In the genomic region with DNA sequence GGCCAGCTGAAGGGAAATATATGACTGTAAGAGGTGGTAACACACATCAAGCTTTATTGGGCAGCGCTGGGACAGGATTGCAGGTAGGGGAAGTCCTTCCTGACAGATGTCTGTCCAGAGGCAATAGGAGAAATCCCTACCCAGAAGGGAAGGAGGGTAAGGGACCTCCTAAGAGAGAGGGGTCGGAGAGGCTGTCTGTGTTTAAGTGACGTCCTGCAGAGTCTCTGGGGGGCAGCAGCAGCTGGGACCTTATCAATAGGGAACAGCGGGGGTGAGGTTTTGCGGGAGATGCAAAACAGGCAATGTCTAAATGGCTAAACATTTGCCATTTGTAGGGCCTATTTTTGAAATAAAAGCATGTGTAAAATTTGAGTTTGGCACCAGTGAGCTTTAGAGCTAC, we compare ENCODE assay signal across 22 cellular contexts.
"Had no signal": no experiment of that assay in that cellular context is flagged by ENCODE, and none has a peak within 500 bp of the region (broad histone marks: within the 10 kb centered on the region; RNA-seq: fewer than 3 reads in every experiment).

No MANE protein-coding gene starts in this region.

- H3K27ac Mint-ChIP-seq: activated naive CD4-positive, alpha-beta T cell treated with anti-CD3 and anti-CD28 coated beads, Interleukin-2, amount 50 U/mL, for 24 hours; activated T-cell treated with anti-CD3 and anti-CD28 coated beads, Interleukin-2, amount 50 U/mL, for 72 hours; effector memory CD8-positive, alpha-beta T cell; naive thymus-derived CD4-positive, alpha-beta T cell; stimulated activated memory B cell treated with anti-CD40 and anti-IgM and Interleukin-4, amounts not matched to agents 10 μg/mL and 1 μg/mL and 100 μg/mL, for 72 hours had no signal

- H3K4me3 ChIP-seq: body of pancreas, cardiac muscle cell, esophagus squamous epithelium, gastroesophageal sphincter, heart left ventricle, left lung, lung, prostate gland, testis had no signal

- H3K27me3 Mint-ChIP-seq: stimulated activated memory B cell treated with anti-CD40 and anti-IgM and Interleukin-4, amounts not matched to agents 10 μg/mL and 1 μg/mL and 100 μg/mL, for 72 hours had no signal

- H3K27ac ChIP-seq: cardiac muscle cell, esophagus squamous epithelium, gastroesophageal sphincter, heart left ventricle, left lung, prostate gland, testis had no signal

- H3K36me3 Mint-ChIP-seq: activated naive CD4-positive, alpha-beta T cell treated with anti-CD3 and anti-CD28 coated beads, Interleukin-2, amount 50 U/mL, for 24 hours; naive thymus-derived CD4-positive, alpha-beta T cell had no signal

- H3K4me3 Mint-ChIP-seq: activated naive CD4-positive, alpha-beta T cell treated with anti-CD3 and anti-CD28 coated beads, Interleukin-2, amount 50 U/mL, for 24 hours; activated T-cell treated with anti-CD3 and anti-CD28 coated beads, Interleukin-2, amount 50 U/mL, for 72 hours; effector memory CD8-positive, alpha-beta T cell; naive thymus-derived CD4-positive, alpha-beta T cell; stimulated activated memory B cell treated with anti-CD40 and anti-IgM and Interleukin-4, amounts not matched to agents 10 μg/mL and 1 μg/mL and 100 μg/mL, for 72 hours had no signal

- H3K27me3 ChIP-seq: body of pancreas, cardiac muscle cell, esophagus squamous epithelium, gastroesophageal sphincter, heart left ventricle, left lung, testis had no signal

- H3K4me1 ChIP-seq: heart left ventricle, left lung, prostate gland, testis had no signal

- DNase-seq: activated CD4-positive, alpha-beta T cell treated with anti-CD3 and anti-CD28 coated beads for 4 hours; activated CD4-positive, alpha-beta T cell treated with anti-CD3 and anti-CD28 coated beads, Interleukin-2, amount 50 U/mL, for 48 hours; activated CD4-positive, CD25-positive, alpha-beta regulatory T cell; activated gamma-delta T cell; activated T-cell treated with anti-CD3 and anti-CD28 coated beads, Interleukin-2, amount 50 U/mL, for 72 hours; anterior cingulate cortex; effector memory CD8-positive, alpha-beta T cell; esophagus squamous epithelium; naive thymus-derived CD4-positive, alpha-beta T cell; stimulated activated CD4-positive, alpha-beta T cell treated with anti-CD3 and anti-CD28 coated beads, Interleukin-1b, Interleukin-23, amount 100 ng/mL, for 48 hours; T1000; testis; trophoblast cell had no signal

- ATAC-seq: activated T-cell treated with anti-CD3 and anti-CD28 coated beads, Interleukin-2, amount 50 U/mL, for 72 hours; body of pancreas; effector memory CD8-positive, alpha-beta T cell; gastroesophageal sphincter; heart left ventricle; left lung; naive thymus-derived CD4-positive, alpha-beta T cell; stimulated activated memory B cell treated with anti-CD40 and anti-IgM and Interleukin-4, amounts not matched to agents 10 μg/mL and 1 μg/mL and 100 μg/mL, for 72 hours had no signal

- H3K9me3 ChIP-seq: esophagus squamous epithelium, prostate gland, testis had no signal

- H3K4me1 Mint-ChIP-seq: activated naive CD4-positive, alpha-beta T cell treated with anti-CD3 and anti-CD28 coated beads, Interleukin-2, amount 50 U/mL, for 24 hours; naive thymus-derived CD4-positive, alpha-beta T cell; stimulated activated memory B cell treated with anti-CD40 and anti-IgM and Interleukin-4, amounts not matched to agents 10 μg/mL and 1 μg/mL and 100 μg/mL, for 72 hours had no signal

- H3K36me3 ChIP-seq: cardiac muscle cell, esophagus squamous epithelium, gastroesophageal sphincter, heart left ventricle, left lung, prostate gland had no signal
